Comparison of ENCODE assay signal across 1 cellular context in genomic region chr10:79380125-79380917, GRCh38.
TF ChIP-seq lines count a peak whose summit lies in the region.

No MANE protein-coding gene starts in this region.

TF ChIP-seq in HepG2, 621 proteins besides CTCF, POLR2A, EP300 and RAD21 (continued from another document and continues in another):
- TF ChIP-seq NFAT5 (CRISPR knock-in tag; IDR thresholded peaks at IDR 0.05) (no peak), ZNF772 (CRISPR knock-in tag; IDR thresholded peaks at IDR 0.05) (peak; percentile 57), ELK4 (CRISPR knock-in tag; IDR thresholded peaks at IDR 0.05; ENCODE audit: borderline replicate concordance) (peak; percentile 74; the same call in 1 of the 2 replicates), NCOA1 (CRISPR knock-in tag; IDR thresholded peaks at IDR 0.05) (0 out of 2 replicates have a peak, but pooled peaks have one; percentile 70), NFYC (CRISPR knock-in tag; IDR thresholded peaks at IDR 0.05) (peak; percentile 33; the same call in 1 of the 2 replicates), SRY (CRISPR knock-in tag; IDR thresholded peaks at IDR 0.05) (peak; percentile 61; the same call in 1 of the 2 replicates), TRIM24 (CRISPR knock-in tag; IDR thresholded peaks at IDR 0.05) (no peak), ZBTB21 (CRISPR knock-in tag; IDR thresholded peaks at IDR 0.05) (no peak), HNF4A (CRISPR knock-in tag; IDR thresholded peaks at IDR 0.05) (peak; percentile 92), ZNF451 (CRISPR knock-in tag; IDR thresholded peaks at IDR 0.05) (peak; percentile 76; the same call in 1 of the 2 replicates), CBX2 (IDR thresholded peaks at IDR 0.05; ENCODE audit: low read depth, low read length) (no peak), CBX2 (CRISPR knock-in tag; IDR thresholded peaks at IDR 0.05; ENCODE audit: low read depth) (no peak), ZBTB25 (CRISPR knock-in tag; IDR thresholded peaks at IDR 0.05) (no peak), MED1 (CRISPR knock-in tag; IDR thresholded peaks at IDR 0.05) (peak; percentile 96), TEAD2 (CRISPR knock-in tag; IDR thresholded peaks at IDR 0.05) (no peak), ZNF280D (CRISPR knock-in tag; IDR thresholded peaks at IDR 0.05) (peak; percentile 88), GABPB1 (CRISPR knock-in tag; IDR thresholded peaks at IDR 0.05) (peak; percentile 84), ZHX2 (IDR thresholded peaks at IDR 0.05; ENCODE audit: low read depth) (no peak), ZHX2 (CRISPR knock-in tag; IDR thresholded peaks at IDR 0.05; ENCODE audit: borderline replicate concordance) (no peak), THAP8 (CRISPR knock-in tag; IDR thresholded peaks at IDR 0.05; ENCODE audit: borderline replicate concordance) (no peak), HNRNPH1 (optimal IDR thresholded peaks at IDR 0.05; ENCODE audit: low read depth, low read length) (no peak), ZNF329 (CRISPR knock-in tag; IDR thresholded peaks at IDR 0.05; ENCODE audit: low read depth) (peak; percentile 70; the same call in 1 of the 2 replicates), NCOR1 (IDR thresholded peaks at IDR 0.05; ENCODE audit: borderline replicate concordance, low read length) (peak; percentile 74), DNMT1 (CRISPR knock-in tag; IDR thresholded peaks at IDR 0.05) (no peak), PBX2 (CRISPR knock-in tag; IDR thresholded peaks at IDR 0.05) (no peak; the same call in 1 of the 2 replicates), TAF1 (CRISPR knock-in tag; IDR thresholded peaks at IDR 0.05) (peak; percentile 50; the same call in 1 of the 2 replicates), ZBTB37 (CRISPR knock-in tag; IDR thresholded peaks at IDR 0.05) (peak; percentile 66; the same call in 1 of the 2 replicates), HIC2 (CRISPR knock-in tag; IDR thresholded peaks at IDR 0.05; ENCODE audit: low read depth) (peak; percentile 88; the same call in 1 of the 2 replicates), TEF (CRISPR knock-in tag; IDR thresholded peaks at IDR 0.05) (no peak), FLYWCH1 (CRISPR knock-in tag; IDR thresholded peaks at IDR 0.05) (0 out of 2 replicates have a peak, but pooled peaks have one; percentile 66), DRAP1 (CRISPR knock-in tag; IDR thresholded peaks at IDR 0.05) (peak; percentile 80), ZNF335 (CRISPR knock-in tag; IDR thresholded peaks at IDR 0.05) (no peak; the same call in 1 of the 2 replicates), YY1 (IDR thresholded peaks at IDR 0.05; ENCODE audit: insufficient read depth, insufficient replicate concordance, low read depth, low read length) (peak; percentile 86)
